29 cellular contexts compared by ENCODE assay signal in the genomic region with DNA sequence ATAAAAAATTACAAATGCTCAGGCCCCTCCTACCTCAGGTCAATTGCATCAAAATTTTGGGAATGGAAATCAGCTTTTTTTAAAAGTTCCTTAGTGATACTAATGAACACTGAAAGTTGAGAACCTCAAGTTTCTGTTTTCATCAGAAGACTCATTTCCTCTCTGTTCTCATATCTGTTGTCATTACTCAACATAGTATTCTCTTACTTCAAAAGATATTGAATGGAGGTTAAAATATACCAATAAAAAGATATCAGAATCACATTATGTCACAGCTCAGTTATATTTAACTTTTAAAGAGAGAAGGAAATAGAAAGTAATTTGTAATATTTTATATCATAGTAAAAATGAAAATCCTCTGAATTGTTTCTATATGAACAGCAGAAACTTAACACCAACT.
"Had no signal": no experiment of that assay in that cellular context is flagged by ENCODE, and none has a peak within 500 bp of the region (broad histone marks: within the 10 kb centered on the region; RNA-seq: fewer than 3 reads in every experiment).

No MANE protein-coding gene starts in this region.

- DNase-seq: activated CD4-positive, alpha-beta T cell treated with anti-CD3 and anti-CD28 coated beads for 1 hour; activated CD4-positive, alpha-beta T cell treated with anti-CD3 and anti-CD28 coated beads for 4 hours; activated CD4-positive, alpha-beta T cell treated with anti-CD3 and anti-CD28 coated beads, Interleukin-2, amount 10 ng/mL, durations not matched to agents 7 days and 5 days; activated CD4-positive, alpha-beta T cell treated with anti-CD3 and anti-CD28 coated beads, Interleukin-2, amount 50 U/mL, for 48 hours; activated CD8-positive, alpha-beta memory T cell treated with anti-CD3 and anti-CD28 coated beads, Interleukin-2, amount 10 ng/mL, durations not matched to agents 7 days and 5 days; activated CD8-positive, alpha-beta memory T cell treated with anti-CD3 and anti-CD28 coated beads, Interleukin-2, amount 50 U/mL, for 4 hours; activated CD8-positive, alpha-beta T cell treated with anti-CD3 and anti-CD28 coated beads for 36 hours; activated gamma-delta T cell; activated naive CD4-positive, alpha-beta T cell treated with anti-CD3 and anti-CD28 coated beads, Interleukin-2, amount 50 U/mL, for 16 hours; activated naive CD4-positive, alpha-beta T cell treated with Interleukin-2 at 50 U/mL for 16 hours; activated T-cell treated with anti-CD3 and anti-CD28 coated beads, Interleukin-2, amount 50 U/mL, for 1 hour; activated T-cell treated with anti-CD3 and anti-CD28 coated beads, Interleukin-2, amount 50 U/mL, for 48 hours; amniotic stem cell; anterior cingulate cortex; brain microvascular endothelial cell; cortex of kidney; dermis blood vessel endothelial cell; effector CD4-positive, alpha-beta T cell; effector memory CD8-positive, alpha-beta T cell; erythroblast; foreskin keratinocyte; heart right ventricle; T-helper 2 cell had no signal

- H3K27me3 ChIP-seq: brain microvascular endothelial cell, esophagus muscularis mucosa, foreskin keratinocyte, gastroesophageal sphincter, heart right ventricle had no signal

- H3K4me3 Mint-ChIP-seq: activated CD4-positive, alpha-beta T cell treated with anti-CD3 and anti-CD28 coated beads, Interleukin-2, amount 10 ng/mL, durations not matched to agents 7 days and 5 days; activated CD8-positive, alpha-beta memory T cell treated with anti-CD3 and anti-CD28 coated beads, Interleukin-2, amount 10 ng/mL, durations not matched to agents 7 days and 5 days; activated CD8-positive, alpha-beta T cell treated with anti-CD3 and anti-CD28 coated beads for 36 hours; activated naive CD8-positive, alpha-beta T cell; effector memory CD8-positive, alpha-beta T cell; WTC11 had no signal

- ATAC-seq: activated CD8-positive, alpha-beta memory T cell treated with anti-CD3 and anti-CD28 coated beads, Interleukin-2, amount 10 ng/mL, durations not matched to agents 7 days and 5 days; activated CD8-positive, alpha-beta T cell treated with anti-CD3 and anti-CD28 coated beads for 36 hours; effector memory CD8-positive, alpha-beta T cell; foreskin keratinocyte; gastroesophageal sphincter; heart right ventricle; WTC11 had no signal

- H3K4me3 ChIP-seq: esophagus muscularis mucosa, gastroesophageal sphincter, heart right ventricle had no signal

- FAIRE-seq: astrocyte, bronchial epithelial cell had no signal

- H3K36me3 ChIP-seq: brain microvascular endothelial cell, esophagus muscularis mucosa, gastroesophageal sphincter, heart right ventricle had no signal

- H3K4me1 Mint-ChIP-seq: activated CD4-positive, alpha-beta T cell treated with anti-CD3 and anti-CD28 coated beads, Interleukin-2, amount 10 ng/mL, durations not matched to agents 7 days and 5 days; activated CD8-positive, alpha-beta memory T cell treated with anti-CD3 and anti-CD28 coated beads, Interleukin-2, amount 10 ng/mL, durations not matched to agents 7 days and 5 days; WTC11 had no signal

- H3K27ac Mint-ChIP-seq: activated CD4-positive, alpha-beta T cell treated with anti-CD3 and anti-CD28 coated beads, Interleukin-2, amount 10 ng/mL, durations not matched to agents 7 days and 5 days; activated CD8-positive, alpha-beta memory T cell treated with anti-CD3 and anti-CD28 coated beads, Interleukin-2, amount 10 ng/mL, durations not matched to agents 7 days and 5 days; activated CD8-positive, alpha-beta T cell treated with anti-CD3 and anti-CD28 coated beads for 36 hours; activated naive CD8-positive, alpha-beta T cell; effector memory CD8-positive, alpha-beta T cell; WTC11 had no signal

- H3K27ac ChIP-seq: brain microvascular endothelial cell, esophagus muscularis mucosa, foreskin keratinocyte, gastroesophageal sphincter, heart right ventricle had no signal

- H3K36me3 Mint-ChIP-seq: activated CD8-positive, alpha-beta memory T cell treated with anti-CD3 and anti-CD28 coated beads, Interleukin-2, amount 10 ng/mL, durations not matched to agents 7 days and 5 days; activated naive CD8-positive, alpha-beta T cell had no signal

- H3K4me1 ChIP-seq: esophagus muscularis mucosa, foreskin keratinocyte, gastroesophageal sphincter, heart right ventricle had no signal

- H3K27me3 Mint-ChIP-seq: activated CD4-positive, alpha-beta T cell treated with anti-CD3 and anti-CD28 coated beads, Interleukin-2, amount 10 ng/mL, durations not matched to agents 7 days and 5 days; activated CD8-positive, alpha-beta memory T cell treated with anti-CD3 and anti-CD28 coated beads, Interleukin-2, amount 10 ng/mL, durations not matched to agents 7 days and 5 days; activated CD8-positive, alpha-beta T cell treated with anti-CD3 and anti-CD28 coated beads for 36 hours; activated naive CD8-positive, alpha-beta T cell; effector memory CD8-positive, alpha-beta T cell had no signal
